In genomic region chr18:79580481-79581171, GRCh38 we compare ENCODE assay signal across 29 cellular contexts.
A peak's percentile ranks its signal among the peaks of the same experiment; 100 is the strongest.
DNase-seq lines count a peak whose midpoint lies in the region; ATAC-seq and TF ChIP-seq lines count a peak whose summit lies in the region.
"Had no signal": no experiment of that assay in that cellular context is flagged by ENCODE, and none has a peak within 500 bp of the region (broad histone marks: within the 10 kb centered on the region; RNA-seq: fewer than 3 reads in every experiment).

No MANE protein-coding gene starts in this region.

- intact Hi-C loops in lower lobe of right lung (cut with DNase I), result no loop called here

- H3K27me3 ChIP-seq in RWPE2 (ENCODE audit: insufficient read depth, poor library complexity, severe bottlenecking) (no peaks in the 10 kb centered on the region), lower lobe of right lung (ENCODE audit: low read depth) (no peaks in the 10 kb centered on the region), suprapubic skin (no peaks in the 10 kb centered on the region)
- H3K27me3 ChIP-seq: dorsolateral prefrontal cortex, hepatocyte, pancreas, SJCRH30, uterus had no signal

- TF ChIP-seq EP300 in suprapubic skin (IDR thresholded peaks at IDR 0.05), result no peak

- no peaks in the 10 kb centered on the region for H3K9me3 ChIP-seq in RWPE2 (ENCODE audit: severe bottlenecking)
- H3K9me3 ChIP-seq in lower lobe of right lung, result no peaks in the 10 kb centered on the region
- H3K9me3 ChIP-seq in suprapubic skin, result no peaks in the 10 kb centered on the region
- H3K9me3 ChIP-seq: gastrocnemius medialis, left ventricle myocardium inferior, pancreas, SJCRH30, uterus had no signal

- H3K27ac ChIP-seq in RWPE2 (ENCODE audit: poor library complexity, severe bottlenecking), result no peak overlapping the region
- H3K27ac ChIP-seq in lower lobe of right lung, result no peak overlapping the region
- H3K27ac ChIP-seq in suprapubic skin, result no peak overlapping the region
- H3K27ac ChIP-seq: dorsolateral prefrontal cortex, gastrocnemius medialis, hepatocyte, left ventricle myocardium inferior, pancreas, SJCRH30, uterus had no signal

- TF ChIP-seq CTCF in RWPE2 (IDR thresholded peaks at IDR 0.05; ENCODE audit: poor library complexity, severe bottlenecking), result no peak
- TF ChIP-seq CTCF in lower lobe of right lung (IDR thresholded peaks at IDR 0.05), result no peak
- TF ChIP-seq CTCF in suprapubic skin (IDR thresholded peaks at IDR 0.05), result no peak
- TF ChIP-seq CTCF in GM13976 (IDR thresholded peaks at IDR 0.05; ENCODE audit: borderline replicate concordance, control extremely low read depth, extremely low read depth, insufficient read depth, missing control alignments), result no peak

- ATAC-seq in RWPE2 (ENCODE audit: low read depth) (no peak), lower lobe of right lung (no peak), GM19455 (IDR thresholded peaks at IDR 0.05; ENCODE audit: unreplicated experiment) (no peak)
- ATAC-seq: activated T-helper 17 cell treated with anti-CD3 and anti-CD28 coated beads, Interleukin-2, amount 50 U/mL, for 72 hours; gastrocnemius medialis; GM12878; naive thymus-derived CD4-positive, alpha-beta T cell; pancreas; stimulated activated memory B cell treated with anti-CD40 and anti-IgM and Interleukin-4, amounts not matched to agents 10 μg/mL and 1 μg/mL and 100 μg/mL, for 72 hours had no signal

- WGBS in suprapubic skin, result 84% methylated on average over 15 of the region's 29 CpGs

- DNase-seq in activated effector memory CD4-positive, alpha-beta T cell treated with anti-CD3 and anti-CD28 coated beads, Interleukin-2, amount 50 U/mL, for 16 hours, result peak; percentile 49
- DNase-seq in activated effector memory CD4-positive, alpha-beta T cell treated with Interleukin-2 at 50 U/mL for 16 hours, result no peak
- DNase-seq in RWPE2 (ENCODE audit: low spot score) (peak; percentile 39), lower lobe of right lung (peak; percentile 30), suprapubic skin (ENCODE audit: low spot score in 2 of 2) (peak; percentile 57 to 71), GM13976 (ENCODE audit: low spot score) (no peak), superior temporal gyrus (ENCODE audit: extremely low spot score) (no peak)
- DNase-seq: activated B cell treated with CpG ODN at 0.5 μM for 24 hours; activated CD4-positive, alpha-beta T cell treated with anti-CD3 and anti-CD28 coated beads, Interleukin-2, amount 50 U/mL, for 4 hours; EL; gastrocnemius medialis; immature natural killer cell; left ventricle myocardium inferior; midbrain; naive thymus-derived CD4-positive, alpha-beta T cell; NCI-H1092 treated with DMSO at 0.1 percent for 48 hours; NCI-H187 treated with DMSO at 0.1 percent for 48 hours; NCI-H524 treated with DMSO at 0.1 percent for 48 hours; NK-92 treated with Interleukin-12 subunit alpha and Interleukin-12 subunit beta, amount 100 ng/mL, for 24 hours; SJCRH30; stimulated activated CD4-positive, alpha-beta T cell treated with anti-CD3 and anti-CD28 coated beads, Interleukin-4, amount 100 ng/mL, for 4 hours had no signal

- in situ Hi-C loops in GM13976 (cut with MboI; ENCODE audit: low sequenced_read_pairs, unreplicated experiment), result no loop called here

- no peaks in the 10 kb centered on the region for H3K36me3 ChIP-seq in RWPE2 (ENCODE audit: low read depth)
- H3K36me3 ChIP-seq in lower lobe of right lung, result no peaks in the 10 kb centered on the region
- H3K36me3 ChIP-seq in suprapubic skin, result no peaks in the 10 kb centered on the region
- H3K36me3 ChIP-seq: gastrocnemius medialis, left ventricle myocardium inferior, pancreas, uterus had no signal

- no peak for TF ChIP-seq POLR2A in suprapubic skin (IDR thresholded peaks at IDR 0.05)

- no peaks in the 10 kb centered on the region for H3K4me1 ChIP-seq in RWPE2 (ENCODE audit: insufficient read depth, poor library complexity, severe bottlenecking)
- H3K4me1 ChIP-seq in lower lobe of right lung, result peaks cover 17% of the 10 kb centered on the region
- peaks cover 32% of the 10 kb centered on the region for H3K4me1 ChIP-seq in suprapubic skin

- H3K4me3 ChIP-seq in RWPE2 (ENCODE audit: severe bottlenecking) (no peak overlapping the region), lower lobe of right lung (no peak overlapping the region), suprapubic skin (no peak overlapping the region)
- H3K4me3 ChIP-seq: dorsolateral prefrontal cortex, gastrocnemius medialis, GM12878, hepatocyte, left ventricle myocardium inferior, pancreas, SJCRH30, uterus had no signal

Comparison
In these comparisons a context has a peak if more than half of its experiments do, and no peak if none do; other contexts are left out.
1. DNase-seq: peak in activated effector memory CD4-positive, alpha-beta T cell treated with anti-CD3 and anti-CD28 coated beads, Interleukin-2, amount 50 U/mL, for 16 hours (single experiment), RWPE2 (single experiment), lower lobe of right lung (single experiment) and suprapubic skin (2 of 2); none in activated effector memory CD4-positive, alpha-beta T cell treated with Interleukin-2 at 50 U/mL for 16 hours (single experiment), GM13976 (single experiment) and superior temporal gyrus (single experiment).